Comparison of ENCODE assay signal across 12 cellular contexts in genomic region chr13:98821372-98822237, GRCh38.
A peak's percentile ranks its signal among the peaks of the same experiment; 100 is the strongest.
DNase-seq lines count a peak whose midpoint lies in the region; ATAC-seq and TF ChIP-seq lines count a peak whose summit lies in the region.
"Had no signal": no experiment of that assay in that cellular context is flagged by ENCODE, and none has a peak within 500 bp of the region (broad histone marks: within the 10 kb centered on the region; RNA-seq: fewer than 3 reads in every experiment).

No MANE protein-coding gene starts in this region.

- H3K27me3 Mint-ChIP-seq in activated CD8-positive, alpha-beta T cell treated with anti-CD3 and anti-CD28 coated beads, Interleukin-2, amount 10 ng/mL, durations not matched to agents 7 days and 5 days (ENCODE audit: low read depth), result no peaks in the 10 kb centered on the region
- no peaks in the 10 kb centered on the region for H3K27me3 Mint-ChIP-seq in activated CD8-positive, alpha-beta T cell treated with anti-CD3 and anti-CD28 coated beads for 36 hours
- H3K27me3 Mint-ChIP-seq in CD8-positive, alpha-beta T cell (ENCODE audit: low read depth), result no peaks in the 10 kb centered on the region

- no peak for DNase-seq in activated CD8-positive, alpha-beta T cell treated with anti-CD3 and anti-CD28 coated beads, Interleukin-2, amount 10 ng/mL, durations not matched to agents 7 days and 5 days
- no peak for DNase-seq in activated CD8-positive, alpha-beta T cell treated with anti-CD3 and anti-CD28 coated beads for 36 hours
- DNase-seq in fibroblast of gingiva (ENCODE audit: low read depth) (peak; percentile 88), lung microvascular endothelial cell (ENCODE audit: low read depth in 2 of 2) (peak; percentile 55 to 78), anterior cingulate cortex (lab: John Stamatoyannopoulos, UW) (no peak), NCI-H510A treated with DMSO at 0.1 percent for 48 hours (lab: John Stamatoyannopoulos, UW) (no peak)
- no peak for DNase-seq in CD8-positive, alpha-beta T cell
- DNase-seq: 8988T, GDM1, NCI-H187, occipital lobe had no signal

- H3K36me3 ChIP-seq in CD8-positive, alpha-beta T cell (ENCODE audit: insufficient read depth, low read length), result peaks cover 42% of the 10 kb centered on the region

- H3K9me3 Mint-ChIP-seq in activated CD8-positive, alpha-beta T cell treated with anti-CD3 and anti-CD28 coated beads, Interleukin-2, amount 10 ng/mL, durations not matched to agents 7 days and 5 days (ENCODE audit: insufficient read depth), result no peaks in the 10 kb centered on the region
- H3K9me3 Mint-ChIP-seq in activated CD8-positive, alpha-beta T cell treated with anti-CD3 and anti-CD28 coated beads for 36 hours, result no peaks in the 10 kb centered on the region
- H3K9me3 Mint-ChIP-seq in CD8-positive, alpha-beta T cell, result no peaks in the 10 kb centered on the region

- TF ChIP-seq CTCF in activated CD8-positive, alpha-beta T cell treated with anti-CD3 and anti-CD28 coated beads for 36 hours (IDR thresholded peaks at IDR 0.05), result no peak
- TF ChIP-seq CTCF in CD8-positive, alpha-beta T cell (IDR thresholded peaks at IDR 0.05), result no peak

- H3K36me3 Mint-ChIP-seq in activated CD8-positive, alpha-beta T cell treated with anti-CD3 and anti-CD28 coated beads, Interleukin-2, amount 10 ng/mL, durations not matched to agents 7 days and 5 days (ENCODE audit: low read depth), result peaks cover 46% of the 10 kb centered on the region
- H3K36me3 Mint-ChIP-seq in activated CD8-positive, alpha-beta T cell treated with anti-CD3 and anti-CD28 coated beads for 36 hours (ENCODE audit: low read depth), result peaks cover 24% of the 10 kb centered on the region
- peaks cover 88% of the 10 kb centered on the region for H3K36me3 Mint-ChIP-seq in CD8-positive, alpha-beta T cell

- no peaks in the 10 kb centered on the region for H3K27me3 ChIP-seq in CD8-positive, alpha-beta T cell (ENCODE audit: insufficient read depth, low read length)

- ATAC-seq in activated CD8-positive, alpha-beta T cell treated with anti-CD3 and anti-CD28 coated beads, Interleukin-2, amount 10 ng/mL, durations not matched to agents 7 days and 5 days, result no peak
- ATAC-seq in activated CD8-positive, alpha-beta T cell treated with anti-CD3 and anti-CD28 coated beads for 36 hours, result no peak
- no peak for ATAC-seq in CD8-positive, alpha-beta T cell
- ATAC-seq in HG03469 (IDR thresholded peaks at IDR 0.05; ENCODE audit: unreplicated experiment), result no peak

- POLR2A ChIA-PET in activated CD8-positive, alpha-beta T cell treated with anti-CD3 and anti-CD28 coated beads, Interleukin-2, amount 10 ng/mL, durations not matched to agents 7 days and 5 days (lab: Charles Lee), result no interaction called here
- POLR2A ChIA-PET in activated CD8-positive, alpha-beta T cell treated with anti-CD3 and anti-CD28 coated beads for 36 hours (lab: Charles Lee), result no interaction called here
- POLR2A ChIA-PET in CD8-positive, alpha-beta T cell (lab: Charles Lee), result no interaction called here

- intact Hi-C loops in activated CD8-positive, alpha-beta T cell treated with anti-CD3 and anti-CD28 coated beads for 36 hours (cut with micrococcal nuclease), result no loop called here
- intact Hi-C loops in CD8-positive, alpha-beta T cell (cut with DNase I, micrococcal nuclease), result loop anchor here in 1 of 2 experiments (10.0 kb wide), 1 partner anchor 277 kb away; no protein-coding TSS in a partner anchor

- peak overlapping the region; percentile 51 for H3K27ac Mint-ChIP-seq in activated CD8-positive, alpha-beta T cell treated with anti-CD3 and anti-CD28 coated beads, Interleukin-2, amount 10 ng/mL, durations not matched to agents 7 days and 5 days
- H3K27ac Mint-ChIP-seq in activated CD8-positive, alpha-beta T cell treated with anti-CD3 and anti-CD28 coated beads for 36 hours, result no peak overlapping the region
- H3K27ac Mint-ChIP-seq in CD8-positive, alpha-beta T cell, result no peak overlapping the region

- H3K4me1 Mint-ChIP-seq in activated CD8-positive, alpha-beta T cell treated with anti-CD3 and anti-CD28 coated beads, Interleukin-2, amount 10 ng/mL, durations not matched to agents 7 days and 5 days (ENCODE audit: low read depth), result peaks cover 20% of the 10 kb centered on the region
- peaks cover 13% of the 10 kb centered on the region for H3K4me1 Mint-ChIP-seq in activated CD8-positive, alpha-beta T cell treated with anti-CD3 and anti-CD28 coated beads for 36 hours (ENCODE audit: low read depth)
- H3K4me1 Mint-ChIP-seq in CD8-positive, alpha-beta T cell (ENCODE audit: low read depth), result peaks cover 7% of the 10 kb centered on the region

- CTCF ChIA-PET in activated CD8-positive, alpha-beta T cell treated with anti-CD3 and anti-CD28 coated beads, Interleukin-2, amount 10 ng/mL, durations not matched to agents 7 days and 5 days (lab: Charles Lee), result interaction anchor here (1.0 kb wide), 1 partner anchor 18 kb away, joined by 3 read pairs; no protein-coding TSS in a partner anchor
- CTCF ChIA-PET in activated CD8-positive, alpha-beta T cell treated with anti-CD3 and anti-CD28 coated beads for 36 hours (lab: Charles Lee), result interaction anchor here (1.6 kb wide), 1 partner anchor 18 kb away, joined by 5 read pairs; no protein-coding TSS in a partner anchor
- CTCF ChIA-PET in CD8-positive, alpha-beta T cell (lab: Charles Lee), result no interaction called here

- no peaks in the 10 kb centered on the region for H3K9me3 ChIP-seq in CD8-positive, alpha-beta T cell (ENCODE audit: low read length)

- H3K4me3 ChIP-seq in CD8-positive, alpha-beta T cell (ENCODE audit: low read depth, low read length), result no peak overlapping the region

- H3K27ac ChIP-seq in CD8-positive, alpha-beta T cell (ENCODE audit: low read depth, low read length), result no peak overlapping the region

- H3K4me3 Mint-ChIP-seq in activated CD8-positive, alpha-beta T cell treated with anti-CD3 and anti-CD28 coated beads, Interleukin-2, amount 10 ng/mL, durations not matched to agents 7 days and 5 days, result no peak overlapping the region
- H3K4me3 Mint-ChIP-seq in activated CD8-positive, alpha-beta T cell treated with anti-CD3 and anti-CD28 coated beads for 36 hours, result no peak overlapping the region
- H3K4me3 Mint-ChIP-seq in CD8-positive, alpha-beta T cell, result no peak overlapping the region

- no peaks in the 10 kb centered on the region for H3K4me1 ChIP-seq in CD8-positive, alpha-beta T cell (ENCODE audit: insufficient read depth, low read length)

Comparison
In these comparisons a context has a peak if more than half of its experiments do, and no peak if none do; other contexts are left out.
1. DNase-seq: peak in fibroblast of gingiva (single experiment) and lung microvascular endothelial cell (2 of 2); none in activated CD8-positive, alpha-beta T cell treated with anti-CD3 and anti-CD28 coated beads, Interleukin-2, amount 10 ng/mL, durations not matched to agents 7 days and 5 days (single experiment), activated CD8-positive, alpha-beta T cell treated with anti-CD3 and anti-CD28 coated beads for 36 hours (single experiment), CD8-positive, alpha-beta T cell (0 of 7), anterior cingulate cortex (0 of 58) and NCI-H510A treated with DMSO at 0.1 percent for 48 hours (single experiment).